ENCODE assay signal across 12 cellular contexts in the genomic region with DNA sequence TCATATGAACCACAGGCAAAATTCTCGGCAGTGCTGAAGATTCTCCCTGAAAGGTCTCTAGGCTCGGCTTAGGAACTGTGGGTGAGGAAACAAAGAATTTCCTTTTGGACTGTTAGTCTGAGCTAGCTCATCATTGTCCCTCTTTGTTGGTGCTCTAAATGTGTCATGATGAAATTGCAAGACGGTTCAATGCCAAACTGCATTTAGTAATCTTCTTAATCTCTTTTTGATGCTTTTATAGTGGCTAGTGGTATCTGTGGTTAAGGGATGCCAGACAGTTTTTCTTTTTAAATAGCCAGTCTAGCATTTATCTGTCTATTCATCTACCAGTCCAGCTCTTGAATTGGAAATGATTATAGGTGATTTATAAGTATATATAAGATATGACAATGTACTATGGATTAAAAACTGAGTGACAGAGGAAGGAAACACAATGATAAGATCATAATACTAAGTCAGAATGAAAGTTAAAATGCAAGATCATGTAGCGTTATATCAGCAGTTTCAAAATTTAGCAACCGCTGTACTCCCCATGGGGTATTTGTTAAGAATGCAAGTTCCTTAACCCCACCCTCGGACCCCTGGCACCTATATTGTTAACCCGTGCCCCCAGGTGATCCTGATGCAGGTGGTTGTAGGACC. TPM values are rescaled to one million over a fixed set of nuclear protein-coding genes. Genes with fewer than 3 reads are reported as not detected.
DNase-seq lines count a peak whose midpoint lies in the region; ATAC-seq, FAIRE-seq and TF ChIP-seq lines count a peak whose summit lies in the region.
"Had no signal": no experiment of that assay in that cellular context is flagged by ENCODE, and none has a peak within 500 bp of the region (broad histone marks: within the 10 kb centered on the region; RNA-seq: fewer than 3 reads in every experiment).

No MANE protein-coding gene starts in this region.

- H3K27me3 ChIP-seq in right lobe of liver (no peaks in the 10 kb centered on the region), HepG2 (ENCODE audit: control insufficient read depth in 1 of 2, insufficient read depth in 2 of 2, low read length in 2 of 2) (peaks cover 0 to 12% of the 10 kb centered on the region in 2 experiments; a peak in 2 of 5 replicates)

- POLR2A ChIA-PET in HepG2 (lab: Yijun Ruan, JAX), result no interaction called here

- no peak overlapping the region for H3K4me2 ChIP-seq in HepG2 (ENCODE audit: low read depth, low read length)
- H3K4me2 ChIP-seq: GM23338 had no signal

- no peak overlapping the region for H2AFZ ChIP-seq in HepG2 (ENCODE audit: low read length)
- H2AFZ ChIP-seq: GM23338 had no signal

- H3K27ac ChIP-seq in right lobe of liver, result no peak overlapping the region
- no peak overlapping the region for H3K27ac ChIP-seq in HepG2 (ENCODE audit: extremely low read length, insufficient read depth, low read length)

- no peak for TF ChIP-seq RAD21 in HepG2 (CRISPR knock-in tag; IDR thresholded peaks at IDR 0.05)

- BruUV-seq in HepG2 (replicated peaks; lab: Mats Ljungman, UMichigan), result no TSS peak

- H3K9me3 ChIP-seq in right lobe of liver (no peaks in the 10 kb centered on the region), HepG2 (ENCODE audit: low read length) (no peaks in the 10 kb centered on the region), T-helper 17 cell (ENCODE audit: control insufficient read depth, low read length, poor library complexity, severe bottlenecking) (no peaks in the 10 kb centered on the region)

- H3K27me3 Mint-ChIP-seq in T-helper 17 cell, result no peaks in the 10 kb centered on the region
- H3K27me3 Mint-ChIP-seq: activated naive CD8-positive, alpha-beta T cell had no signal

- peak overlapping the region; percentile 15 for H3K4me3 Mint-ChIP-seq in T-helper 17 cell
- H3K4me3 Mint-ChIP-seq: activated naive CD8-positive, alpha-beta T cell; GM23338 had no signal

- H3K4me1 Mint-ChIP-seq in T-helper 17 cell, result peaks cover 25% of the 10 kb centered on the region

- peaks cover 2% of the 10 kb centered on the region for H3K36me3 Mint-ChIP-seq in T-helper 17 cell (ENCODE audit: low read depth)

- H3K27ac Mint-ChIP-seq in T-helper 17 cell, result peak overlapping the region; percentile 82
- H3K27ac Mint-ChIP-seq: activated naive CD8-positive, alpha-beta T cell; GM23338 had no signal

- H3K9ac ChIP-seq in HepG2 (ENCODE audit: insufficient read depth, low read depth, low read length), result no peak overlapping the region

- H3K36me3 ChIP-seq in right lobe of liver (no peaks in the 10 kb centered on the region), HepG2 (replicated peaks in 1 of 2; ENCODE audit: control insufficient read depth in 1 of 2, insufficient read depth in 2 of 2, low read length in 2 of 2) (no peaks in the 10 kb centered on the region)

- no peaks in the 10 kb centered on the region for H3K79me2 ChIP-seq in HepG2 (ENCODE audit: insufficient read depth, low read length)

- TF ChIP-seq EP300 in HepG2 (IDR thresholded peaks at IDR 0.05; ENCODE audit: low read depth in 2 of 2, low read length in 2 of 2) (no peak), HepG2 (CRISPR knock-in tag; IDR thresholded peaks at IDR 0.05; ENCODE audit: borderline replicate concordance) (no peak)

- CTCF ChIA-PET in HepG2 (lab: Yijun Ruan, JAX; ENCODE audit: low intra/inter-chr PET ratio, low total read pairs), result no interaction called here

- H3K4me1 ChIP-seq in right lobe of liver (peaks cover 0 to 10% (median 3%) of the 10 kb centered on the region in 4 donors), HepG2 (ENCODE audit: insufficient read depth, low read length) (no peaks in the 10 kb centered on the region)

- TF ChIP-seq POLR2A in right lobe of liver (IDR thresholded peaks at IDR 0.05) (no peak), HepG2 (IDR thresholded peaks at IDR 0.05; ENCODE audit: insufficient read depth in 1 of 2, low read depth in 2 of 2, low read length in 2 of 2) (no peak)

- ATAC-seq in right lobe of liver, result peak in 3 of 4 donors; percentile 36 to 54 (median 49)
- ATAC-seq in HepG2, result no peak
- peak; percentile 83 for ATAC-seq in T-helper 17 cell
- no peak for ATAC-seq in HG02981 (IDR thresholded peaks at IDR 0.05; ENCODE audit: unreplicated experiment)
- no peak for ATAC-seq in GM19452 (IDR thresholded peaks at IDR 0.05; ENCODE audit: unreplicated experiment)
- ATAC-seq: GM23338, Panc1 had no signal

- intact Hi-C loops in right lobe of liver (cut with DNase I), result no loop called here
- intact Hi-C loops in HepG2 (cut with micrococcal nuclease; ENCODE audit: unreplicated experiment), result no loop called here

- 52% methylated on average over 7 of the region's 7 CpGs for WGBS in right lobe of liver (ENCODE audit: insufficient coverage, low coverage, low lambda C conversion rate, missing lambda C conversion rate)
- 35% methylated on average over 7 of the region's 7 CpGs for WGBS in HepG2 (ENCODE audit: low lambda C conversion rate)

- in situ Hi-C loops in HepG2 (cut with HindIII; ENCODE audit: extremely low pct_ligation_motif_present, low pct_unique_long_range_greater_than_20kb), result no loop called here

- H3K4me3 ChIP-seq in right lobe of liver (no peak overlapping the region), HepG2 (replicated peaks in 1 of 3; ENCODE audit: insufficient read depth in 1 of 3, low read depth in 2 of 3, low read length in 3 of 3) (no peak overlapping the region)
- H3K4me3 ChIP-seq: GM23338 had no signal

- no peak for FAIRE-seq in HepG2 (lab: Jason Lieb, UNC)

- no peak for DNase-seq in right lobe of liver
- no peak for DNase-seq in HepG2 (ENCODE audit: low spot score)
- DNase-seq in T-helper 17 cell, result no peak
- peak; percentile 38 for DNase-seq in iris pigment epithelial cell (ENCODE audit: low read depth)
- no peak for DNase-seq in Kasumi-1 (lab: John Stamatoyannopoulos, UW)
- no peak for DNase-seq in NCI-H1930 (lab: John Stamatoyannopoulos, UW)

- no peak for TF ChIP-seq CTCF in right lobe of liver (IDR thresholded peaks at IDR 0.05)
- TF ChIP-seq CTCF in HepG2 (CRISPR knock-in tag; IDR thresholded peaks at IDR 0.05), result no peak

- H4K20me1 ChIP-seq in HepG2 (ENCODE audit: insufficient read depth, low read length), result no peaks in the 10 kb centered on the region

TF ChIP-seq in HepG2, 621 proteins besides CTCF, POLR2A, EP300 and RAD21 (continues in another document):
- TF ChIP-seq HOXA3 (CRISPR knock-in tag; IDR thresholded peaks at IDR 0.05) (no peak), ZSCAN22 (CRISPR knock-in tag; IDR thresholded peaks at IDR 0.05) (no peak)

RNA-seq across cellular contexts. Expression of gene PTTG2, which starts 31.2 kb away (rescaled TPM):
- under 1 TPM in 1 of 6 experiments, not detected in 5; 0.32 TPM for total RNA-seq in right lobe of liver
- not detected in 2 replicates for total RNA-seq in HepG2 (2016; rRNA removed; fragmentation: Illumina TruSeq; extraction: Trizol)
- not detected in 2 replicates for total RNA-seq in HepG2 (2016; cell fraction: cytosol; rRNA removed; fragmentation: Illumina TruSeq; extraction: Trizol; ENCODE audit: low read depth)
- not detected in 2 replicates for total RNA-seq in HepG2 (2016; cell fraction: insoluble cytoplasmic fraction; rRNA removed; fragmentation: Illumina TruSeq; extraction: Trizol)
- total RNA-seq in HepG2 (2016; cell fraction: membrane; rRNA removed; fragmentation: Illumina TruSeq; extraction: Trizol), result not detected in 2 replicates
- not detected in 2 replicates for total RNA-seq in HepG2 (2016; cell fraction: nucleus; rRNA removed; fragmentation: Illumina TruSeq; extraction: Trizol)
- not detected in 2 replicates for polyA plus RNA-seq in HepG2 (2011; rRNA removed)
- polyA plus RNA-seq in HepG2 (2011; cell fraction: cytosol; rRNA removed), result not detected in 2 replicates
- polyA plus RNA-seq in HepG2 (2011; cell fraction: nucleus; rRNA removed), result not detected in 2 replicates
- not detected in 2 replicates for polyA plus RNA-seq in HepG2 (2012)
- polyA plus RNA-seq in HepG2 (2016; cell fraction: cytosol; fragmentation: Illumina TruSeq; extraction: Trizol; ENCODE audit: low read depth), result not detected in 2 replicates
- not detected in 2 replicates for polyA plus RNA-seq in HepG2 (2016; cell fraction: insoluble cytoplasmic fraction; fragmentation: Illumina TruSeq; extraction: Trizol; ENCODE audit: low read depth)
- not detected in 2 replicates for polyA plus RNA-seq in HepG2 (2016; cell fraction: membrane; fragmentation: Illumina TruSeq; extraction: Trizol; ENCODE audit: low read depth)
- polyA plus RNA-seq in HepG2 (2016; cell fraction: nucleus; fragmentation: Illumina TruSeq; extraction: Trizol; ENCODE audit: insufficient read depth, low read depth), result not detected in 2 replicates
- not detected in 2 replicates for polyA minus RNA-seq in HepG2 (2011; rRNA and poly(A)+ RNA removed; ENCODE audit: low replicate concordance)
- polyA minus RNA-seq in HepG2 (2011; cell fraction: cytosol; rRNA and poly(A)+ RNA removed), result not detected in 2 replicates
- polyA minus RNA-seq in HepG2 (2011; cell fraction: nucleus; rRNA and poly(A)+ RNA removed), result not detected in 2 replicates
- 1 to 10 TPM in 1 of 2 donors, not detected in 1; 1.5 TPM for total RNA-seq in T-helper 17 cell
- total RNA-seq: GM23338, mesenteric fat pad had no signal

RNA-seq across cellular contexts. Expression of gene TBC1D1, which starts 38.1 kb away (rescaled TPM):
- 10 to 100 TPM; 21.2 to 67.5 (median 35.8) TPM for total RNA-seq in right lobe of liver
- 62.8 and 72.4 TPM in 2 replicates for total RNA-seq in HepG2 (2016; rRNA removed; fragmentation: Illumina TruSeq; extraction: Trizol)
- total RNA-seq in HepG2 (2016; cell fraction: cytosol; rRNA removed; fragmentation: Illumina TruSeq; extraction: Trizol; ENCODE audit: low read depth), result 64.8 and 77.1 TPM in 2 replicates
- 53.2 and 64.4 TPM in 2 replicates for total RNA-seq in HepG2 (2016; cell fraction: insoluble cytoplasmic fraction; rRNA removed; fragmentation: Illumina TruSeq; extraction: Trizol)
- total RNA-seq in HepG2 (2016; cell fraction: membrane; rRNA removed; fragmentation: Illumina TruSeq; extraction: Trizol), result 145 TPM in 2 replicates
- total RNA-seq in HepG2 (2016; cell fraction: nucleus; rRNA removed; fragmentation: Illumina TruSeq; extraction: Trizol), result 39.0 and 39.8 TPM in 2 replicates
- polyA plus RNA-seq in HepG2 (2011; rRNA removed), result 35.1 and 37.3 TPM in 2 replicates
- 45.5 and 45.8 TPM in 2 replicates for polyA plus RNA-seq in HepG2 (2011; cell fraction: cytosol; rRNA removed)
- polyA plus RNA-seq in HepG2 (2011; cell fraction: nucleus; rRNA removed), result 28.9 and 31.3 TPM in 2 replicates
- polyA plus RNA-seq in HepG2 (2012), result 36.5 and 47.0 TPM in 2 replicates
- polyA plus RNA-seq in HepG2 (2016; cell fraction: cytosol; fragmentation: Illumina TruSeq; extraction: Trizol; ENCODE audit: low read depth), result 59.1 and 60.0 TPM in 2 replicates
- polyA plus RNA-seq in HepG2 (2016; cell fraction: insoluble cytoplasmic fraction; fragmentation: Illumina TruSeq; extraction: Trizol; ENCODE audit: low read depth), result 66.3 and 68.6 TPM in 2 replicates
- 115 and 125 TPM in 2 replicates for polyA plus RNA-seq in HepG2 (2016; cell fraction: membrane; fragmentation: Illumina TruSeq; extraction: Trizol; ENCODE audit: low read depth)
- polyA plus RNA-seq in HepG2 (2016; cell fraction: nucleus; fragmentation: Illumina TruSeq; extraction: Trizol; ENCODE audit: insufficient read depth, low read depth), result 43.0 and 44.9 TPM in 2 replicates
- 22.7 and 52.3 TPM in 2 replicates for polyA minus RNA-seq in HepG2 (2011; rRNA and poly(A)+ RNA removed; ENCODE audit: low replicate concordance)
- polyA minus RNA-seq in HepG2 (2011; cell fraction: cytosol; rRNA and poly(A)+ RNA removed), result 39.2 and 52.8 TPM in 2 replicates
- polyA minus RNA-seq in HepG2 (2011; cell fraction: nucleus; rRNA and poly(A)+ RNA removed), result 33.9 and 36.3 TPM in 2 replicates
- total RNA-seq in T-helper 17 cell, result 10 to 100 TPM; 45.5 to 51.1 TPM

Comparison
In these comparisons a context has a peak if more than half of its experiments do, and no peak if none do; other contexts are left out.
1. ATAC-seq: peak in right lobe of liver (3 of 4) and T-helper 17 cell (single experiment); none in HepG2 (single experiment), HG02981 (single experiment) and GM19452 (single experiment).